11 cellular contexts compared by ENCODE assay signal in the genomic region with DNA sequence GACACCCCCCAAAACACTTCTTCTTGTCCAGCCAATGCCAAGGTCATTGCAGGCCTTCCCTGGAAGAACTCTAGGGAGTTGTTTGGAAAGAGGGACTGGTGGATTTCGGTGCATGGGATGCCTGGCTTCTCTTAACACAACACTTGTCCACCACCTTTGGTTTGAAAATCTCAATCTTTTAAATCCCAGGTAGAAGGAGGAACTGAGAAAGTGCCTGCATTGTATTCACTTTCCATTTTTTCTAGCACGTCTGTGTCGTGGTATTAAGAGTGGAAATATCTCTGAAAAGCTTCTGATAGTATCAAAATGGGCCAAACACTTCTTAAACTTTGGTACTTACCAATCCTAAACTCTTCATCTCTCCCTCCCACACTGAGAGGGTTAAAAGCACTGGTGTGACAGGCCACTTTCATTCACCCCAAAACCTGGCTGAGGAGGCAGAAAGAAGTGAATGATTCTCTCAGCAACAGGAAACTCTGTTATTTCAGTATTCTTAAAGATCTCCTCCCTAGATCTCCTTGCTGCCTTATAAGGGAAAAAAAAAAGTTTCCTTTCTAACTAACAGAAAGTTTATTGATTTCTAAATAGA. TPM values are rescaled to one million over a fixed set of nuclear protein-coding genes. Genes with fewer than 3 reads are reported as not detected.
DNase-seq lines count a peak whose midpoint lies in the region; ATAC-seq and TF ChIP-seq lines count a peak whose summit lies in the region.
"Had no signal": no experiment of that assay in that cellular context is flagged by ENCODE, and none has a peak within 500 bp of the region (broad histone marks: within the 10 kb centered on the region; RNA-seq: fewer than 3 reads in every experiment).

No MANE protein-coding gene starts in this region.

- H3K27ac ChIP-seq in 22Rv1 (peak overlapping the region; percentile 96), OCI-LY3 (ENCODE audit: low read length) (no peak overlapping the region), left lung (peak overlapping the region; percentile 91 to 93)
- H3K27ac ChIP-seq: neutrophil had no signal

- peak overlapping the region; percentile 41 for H3K4me2 ChIP-seq in OCI-LY3 (ENCODE audit: low read length)

- POLR2A ChIA-PET in HEK293T (lab: Yijun Ruan, JAX) = no interaction called here

- H3K9me3 ChIP-seq in OCI-LY3 (ENCODE audit: insufficient read depth, low read length) (no peaks in the 10 kb centered on the region), left lung (no peaks in the 10 kb centered on the region)
- H3K9me3 ChIP-seq: neutrophil had no signal

- intact Hi-C loops in left lung (cut with DNase I) = no loop called here

- TF ChIP-seq CTCF in 22Rv1 (IDR thresholded peaks at IDR 0.05) (no peak), OCI-LY3 (IDR thresholded peaks at IDR 0.05; ENCODE audit: low read depth, low read length) (no peak), left lung (IDR thresholded peaks at IDR 0.05) (no peak)

- H3K36me3 ChIP-seq in OCI-LY3 (replicated peaks; ENCODE audit: low read depth, low read length) = no peaks in the 10 kb centered on the region
- H3K36me3 ChIP-seq in left lung = no peaks in the 10 kb centered on the region
- H3K36me3 ChIP-seq: neutrophil had no signal

- H3K27me3 ChIP-seq in OCI-LY3 (ENCODE audit: low read depth, low read length) (no peaks in the 10 kb centered on the region), left lung (peaks cover 0 to 78% of the 10 kb centered on the region in 2 donors)

- H4K20me1 ChIP-seq in OCI-LY3 (ENCODE audit: insufficient read depth, low read length) = no peaks in the 10 kb centered on the region

- DNase-seq in left lung (no peak), OCI-M1 (lab: John Stamatoyannopoulos, UW) (no peak), HEK293T (ENCODE audit: extremely low spot score) (no peak)
- no peak for DNase-seq in activated CD4-positive, alpha-beta T cell treated with anti-CD3 and anti-CD28 coated beads for 48 hours
- DNase-seq: HCEC 1CT, NCI-H1105 treated with DMSO at 0.1 percent for 48 hours had no signal

- H3K4me1 ChIP-seq in OCI-LY3 (ENCODE audit: low read length) = peaks cover 17% of the 10 kb centered on the region
- peaks cover 18 to 53% of the 10 kb centered on the region in 2 donors for H3K4me1 ChIP-seq in left lung

- H3K79me2 ChIP-seq in OCI-LY3 (ENCODE audit: low read length) = no peaks in the 10 kb centered on the region

- H3K4me3 ChIP-seq in OCI-LY3 (ENCODE audit: low read length) = no peak overlapping the region
- H3K4me3 ChIP-seq in left lung = peak overlapping the region in 1 of 2 donors; percentile 57

- ATAC-seq in GM19438 (IDR thresholded peaks at IDR 0.05; ENCODE audit: low read depth, unreplicated experiment) = peak; percentile 25
- no peak for ATAC-seq in left lung
- no peak for ATAC-seq in GM21717 (IDR thresholded peaks at IDR 0.05; ENCODE audit: unreplicated experiment)

- no peak overlapping the region for H3K9ac ChIP-seq in OCI-LY3 (ENCODE audit: low read length)

- CTCF ChIA-PET in HEK293T (lab: Yijun Ruan, JAX) = no interaction called here

- no peak overlapping the region for H2AFZ ChIP-seq in OCI-LY3 (ENCODE audit: low read depth, low read length)

TF ChIP-seq in HEK293T, 16 proteins besides CTCF, POLR2A, EP300 and RAD21:
- TF ChIP-seq NFRKB (IDR thresholded peaks at IDR 0.05) (no peak), ARNT (IDR thresholded peaks at IDR 0.05) (no peak), L3MBTL2 (conservative IDR thresholded peaks at IDR 0.05) (no peak), FOXM1 (IDR thresholded peaks at IDR 0.05; ENCODE audit: borderline replicate concordance) (no peak), ZNF384 (IDR thresholded peaks at IDR 0.05) (no peak), FOXA1 (IDR thresholded peaks at IDR 0.05) (no peak), PKNOX1 (IDR thresholded peaks at IDR 0.05) (no peak), LEF1 (IDR thresholded peaks at IDR 0.05; ENCODE audit: borderline replicate concordance) (no peak), HDGF (IDR thresholded peaks at IDR 0.05; ENCODE audit: borderline replicate concordance) (no peak), CTBP1 (IDR thresholded peaks at IDR 0.05; ENCODE audit: borderline replicate concordance) (no peak)

RNA-seq across cellular contexts. Expression of gene NFIB, which starts 3.8 kb away (rescaled TPM):
- total RNA-seq in left lung = 10 to 100 TPM; 88.8 to 97.9 TPM
